In genomic region chr12:113990548-113991223, GRCh38 we compare ENCODE assay signal across 26 cellular contexts. TPM values are rescaled to one million over a fixed set of nuclear protein-coding genes. Genes with fewer than 3 reads are reported as not detected.
DNase-seq lines count a peak whose midpoint lies in the region.
"Had no signal": no experiment of that assay in that cellular context is flagged by ENCODE, and none has a peak within 500 bp of the region (broad histone marks: within the 10 kb centered on the region; RNA-seq: fewer than 3 reads in every experiment).

No MANE protein-coding gene starts in this region.

- H3K27me3 ChIP-seq in SJSA1 (replicated peaks), result peaks cover 99% of the 10 kb centered on the region
- H3K27me3 ChIP-seq: BLaER1 treated with 17β-estradiol and CSF1 and Interleukin-3, amounts not matched to agents 10 nM and 100 nM had no signal

- no peaks in the 10 kb centered on the region for H3K4me1 ChIP-seq in SJSA1 (replicated peaks)
- H3K4me1 ChIP-seq: body of pancreas, Caco-2, gastroesophageal sphincter, transverse colon had no signal

- no peak overlapping the region for H3K4me3 ChIP-seq in SJSA1
- H3K4me3 ChIP-seq: BLaER1 treated with 17β-estradiol and CSF1 and Interleukin-3, amounts not matched to agents 10 nM and 100 nM; body of pancreas; dorsolateral prefrontal cortex; gastroesophageal sphincter; GM23338; lung; transverse colon had no signal

- H3K36me3 ChIP-seq in SJSA1, result no peaks in the 10 kb centered on the region
- H3K36me3 ChIP-seq: BLaER1 treated with 17β-estradiol and CSF1 and Interleukin-3, amounts not matched to agents 10 nM and 100 nM; gastroesophageal sphincter; transverse colon had no signal

- no peak overlapping the region for H3K27ac ChIP-seq in SJSA1
- H3K27ac ChIP-seq: BLaER1 treated with 17β-estradiol and CSF1 and Interleukin-3, amounts not matched to agents 10 nM and 100 nM; body of pancreas; dorsolateral prefrontal cortex; gastroesophageal sphincter; transverse colon; VCaP had no signal

- peak; percentile 69 for DNase-seq in NCI-H748 (lab: John Stamatoyannopoulos, UW; ENCODE audit: unreplicated experiment)
- no peak for DNase-seq in NCI-H748 treated with DMSO at 0.1 percent for 48 hours (lab: John Stamatoyannopoulos, UW)
- peak; percentile 84 for DNase-seq in NCI-H2029 (lab: John Stamatoyannopoulos, UW)
- DNase-seq in SJSA1 (ENCODE audit: low read depth in 1 of 2, low spot score in 2 of 2), result peak; percentile 63 to 91
- DNase-seq in left kidney (ENCODE audit: low read depth, low spot score), result peak; percentile 44
- no peak for DNase-seq in midbrain (lab: John Stamatoyannopoulos, UW)
- no peak for DNase-seq in NCI-H526 (lab: John Stamatoyannopoulos, UW)
- no peak for DNase-seq in NCI-H524 treated with DMSO at 0.1 percent for 48 hours (lab: John Stamatoyannopoulos, UW)
- DNase-seq: activated CD4-positive, alpha-beta T cell treated with anti-CD3 and anti-CD28 coated beads for 4 hours; activated naive CD4-positive, alpha-beta T cell treated with anti-CD3 and anti-CD28 coated beads, Interleukin-2, amount 50 U/mL, for 16 hours; body of pancreas; Caco-2; hippocampal formation; NCI-H1048; NCI-H187 treated with DMSO at 0.1 percent for 48 hours; NCI-H446; SIG-M5; stimulated activated CD4-positive, alpha-beta T cell treated with anti-CD3 and anti-CD28 coated beads, Interleukin-4, amount 100 ng/mL, for 4 hours; T-helper 9 cell; transverse colon had no signal

- H3K9me3 ChIP-seq in SJSA1 (replicated peaks), result peaks cover 27% of the 10 kb centered on the region
- H3K9me3 ChIP-seq: body of pancreas, Caco-2, gastroesophageal sphincter, transverse colon had no signal

RNA-seq across cellular contexts. Expression of gene RBM19, which starts 24.6 kb away (rescaled TPM):
- total RNA-seq in SJSA1 (2014; rRNA removed; shearing (Covaris generic)), result 271 and 433 TPM in 2 replicates

Comparison
In these comparisons a context has a peak if more than half of its experiments do, and no peak if none do; other contexts are left out.
1. DNase-seq: peak in NCI-H748 (single experiment), NCI-H2029 (single experiment), SJSA1 (2 of 2) and left kidney (single experiment); none in NCI-H748 treated with DMSO at 0.1 percent for 48 hours (single experiment), midbrain (single experiment), NCI-H526 (0 of 2) and NCI-H524 treated with DMSO at 0.1 percent for 48 hours (single experiment).